ENCODE assay signal across 10 cellular contexts in the genomic region with DNA sequence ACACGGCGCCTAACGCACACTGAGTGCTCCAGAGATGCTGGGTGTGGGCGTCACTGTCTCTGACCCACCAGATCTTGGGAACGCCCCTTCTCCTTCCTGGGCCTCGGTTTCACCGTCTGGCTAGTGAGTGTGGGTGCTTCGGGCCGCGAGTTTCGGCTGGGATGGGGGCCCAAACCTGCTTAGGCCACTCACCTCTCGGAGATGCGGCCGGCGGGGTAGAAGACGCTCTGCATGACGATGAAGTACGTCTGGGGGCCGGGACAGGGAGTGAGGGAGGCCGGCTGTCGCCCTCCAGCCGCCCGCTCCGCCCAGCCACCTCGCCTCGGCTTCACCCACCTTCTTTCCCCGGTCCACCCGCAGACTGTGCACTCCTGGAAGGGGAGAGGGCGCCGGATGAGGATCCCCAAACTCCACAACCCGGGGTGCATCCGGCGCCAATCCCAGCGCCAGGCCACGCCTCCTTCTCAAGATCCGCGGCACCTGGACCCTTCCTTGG. TPM values are rescaled to one million over a fixed set of nuclear protein-coding genes. Genes with fewer than 3 reads are reported as not detected.
A peak's percentile ranks its signal among the peaks of the same experiment; 100 is the strongest.
DNase-seq lines count a peak whose midpoint lies in the region; ATAC-seq and TF ChIP-seq lines count a peak whose summit lies in the region.
"Had no signal": no experiment of that assay in that cellular context is flagged by ENCODE, and none has a peak within 500 bp of the region (broad histone marks: within the 10 kb centered on the region; RNA-seq: fewer than 3 reads in every experiment).

No MANE protein-coding gene starts in this region.

- peaks cover 32% of the 10 kb centered on the region for H3K27me3 Mint-ChIP-seq in WTC11 (ENCODE audit: low read depth)

- peak overlapping the region; percentile 92 for H3K27ac Mint-ChIP-seq in WTC11

- ATAC-seq in WTC11 (peak; percentile 8), GM18867 (IDR thresholded peaks at IDR 0.05; ENCODE audit: unreplicated experiment) (no peak), HG03439 (IDR thresholded peaks at IDR 0.05; ENCODE audit: unreplicated experiment) (no peak), GM18909 (IDR thresholded peaks at IDR 0.05; ENCODE audit: poor library complexity, unreplicated experiment) (no peak)
- no peak for ATAC-seq in stimulated activated naive CD8-positive, alpha-beta T cell treated with anti-CD3 and anti-CD28 coated beads, Interleukin-15, Interleukin-2, amounts not matched to agents 100 U/mL and 50 U/mL, for 24 hours

- no peaks in the 10 kb centered on the region for H3K9me3 Mint-ChIP-seq in WTC11

- H3K4me3 Mint-ChIP-seq in WTC11: peak overlapping the region; percentile 96

- H3K36me3 Mint-ChIP-seq in WTC11: no peaks in the 10 kb centered on the region; the same call in 1 of the 2 replicates

- H3K4me1 Mint-ChIP-seq in WTC11: peaks cover 27% of the 10 kb centered on the region

- CTCF ChIA-PET in WTC11 (lab: Charles Lee): interaction anchor here (1.3 to 2.1 kb wide), 2 partner anchors 17 to 192 kb away, joined by 5 to 8 read pairs; partner anchors contain the start of gene TOR2A

- H3K4me3 ChIP-seq in foreskin fibroblast (ENCODE audit: low read depth in 1 of 2, low read length in 2 of 2): peak overlapping the region; percentile 31 to 38

- TF ChIP-seq CTCF in WTC11 (IDR thresholded peaks at IDR 0.05) (no peak), foreskin fibroblast (IDR thresholded peaks at IDR 0.05; ENCODE audit: low read depth, low read length) (no peak)

- POLR2A ChIA-PET in WTC11 (lab: Charles Lee): no interaction called here

- peak; percentile 66 for DNase-seq in activated CD8-positive, alpha-beta memory T cell treated with anti-CD3 and anti-CD28 coated beads for 24 hours
- DNase-seq in activated CD8-positive, alpha-beta memory T cell treated with anti-CD3 and anti-CD28 coated beads, Interleukin-2, amount 50 U/mL, for 4 hours: no peak
- no peak for DNase-seq in WTC11 (ENCODE audit: low spot score)
- DNase-seq in foreskin fibroblast: no peak
- DNase-seq in stimulated activated naive CD8-positive, alpha-beta T cell treated with anti-CD3 and anti-CD28 coated beads, Interleukin-15, Interleukin-2, amounts not matched to agents 100 U/mL and 50 U/mL, for 24 hours: peak; percentile 21
- DNase-seq: midbrain, NCI-H446 had no signal

TF ChIP-seq in WTC11, 78 proteins besides CTCF, POLR2A, EP300 and RAD21:
- TF ChIP-seq IRF2 (CRISPR knock-in tag; IDR thresholded peaks at IDR 0.05; ENCODE audit: borderline replicate concordance, low read depth): no peak
- TF ChIP-seq ETV6 (CRISPR knock-in tag; IDR thresholded peaks at IDR 0.05): peak; percentile 43; the same call in 1 of the 2 replicates
- TF ChIP-seq, protein P1, sequence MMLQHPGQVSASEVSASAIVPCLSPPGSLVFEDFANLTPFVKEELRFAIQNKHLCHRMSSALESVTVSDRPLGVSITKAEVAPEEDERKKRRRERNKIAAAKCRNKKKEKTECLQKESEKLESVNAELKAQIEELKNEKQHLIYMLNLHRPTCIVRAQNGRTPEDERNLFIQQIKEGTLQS (CRISPR knock-in tag; conservative IDR thresholded peaks at IDR 0.05): no peak
- no peak for TF ChIP-seq USF2 (CRISPR knock-in tag; IDR thresholded peaks at IDR 0.05)
- TF ChIP-seq FOXK1 (CRISPR knock-in tag; IDR thresholded peaks at IDR 0.05): peak; percentile 18; the same call in 1 of the 2 replicates
- TF ChIP-seq ZNF512 (CRISPR knock-in tag; IDR thresholded peaks at IDR 0.05; ENCODE audit: borderline replicate concordance): 0 out of 2 replicates have a peak, but pooled peaks have one; percentile 42
- 0 out of 2 replicates have a peak, but pooled peaks have one; percentile 35 for TF ChIP-seq ZNF138 (CRISPR knock-in tag; conservative IDR thresholded peaks at IDR 0.05)
- peak; percentile 81 for TF ChIP-seq SP1 (CRISPR knock-in tag; conservative IDR thresholded peaks at IDR 0.05)
- 0 out of 2 replicates have a peak, but pooled peaks have one; percentile 53 for TF ChIP-seq MYBL2 (CRISPR knock-in tag; IDR thresholded peaks at IDR 0.05)
- TF ChIP-seq TEAD4 (CRISPR knock-in tag; IDR thresholded peaks at IDR 0.05): no peak
- TF ChIP-seq, protein P2, sequence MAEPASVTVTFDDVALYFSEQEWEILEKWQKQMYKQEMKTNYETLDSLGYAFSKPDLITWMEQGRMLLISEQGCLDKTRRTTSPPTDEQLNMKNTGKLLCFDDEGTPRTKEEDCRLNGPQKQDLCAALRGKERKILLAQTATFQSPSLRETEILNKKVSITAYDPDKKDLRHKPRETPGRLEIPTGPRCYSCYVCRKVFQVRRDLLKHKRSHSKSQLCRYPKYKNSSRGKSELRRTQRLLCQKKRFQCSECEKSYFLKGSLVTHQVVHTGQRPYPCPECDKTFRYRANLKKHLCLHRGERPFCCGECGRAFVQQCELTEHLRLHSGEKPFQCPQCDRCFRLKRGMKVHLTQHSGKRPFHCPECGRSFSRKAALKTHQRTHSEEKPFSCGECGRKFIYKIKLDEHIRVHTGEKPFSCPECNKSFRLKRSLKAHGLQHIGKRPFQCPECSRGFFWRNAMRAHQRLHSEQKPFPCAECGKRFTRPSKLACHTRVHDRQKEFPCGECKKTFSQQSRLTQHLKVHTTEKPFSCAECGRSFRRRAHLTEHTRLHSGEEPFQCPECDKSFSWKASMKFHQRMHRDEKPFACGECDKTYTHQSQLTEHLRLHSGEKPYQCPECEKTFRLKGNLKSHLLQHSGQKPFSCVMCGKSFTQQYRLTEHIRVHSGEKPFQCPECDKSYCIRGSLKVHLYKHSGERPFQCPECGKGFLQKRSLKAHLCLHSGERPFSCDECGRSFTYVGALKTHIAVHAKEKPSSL (CRISPR knock-in tag; conservative IDR thresholded peaks at IDR 0.05): no peak
- no peak for TF ChIP-seq NFE2L1 (CRISPR knock-in tag; IDR thresholded peaks at IDR 0.05)
- TF ChIP-seq, protein P3, sequence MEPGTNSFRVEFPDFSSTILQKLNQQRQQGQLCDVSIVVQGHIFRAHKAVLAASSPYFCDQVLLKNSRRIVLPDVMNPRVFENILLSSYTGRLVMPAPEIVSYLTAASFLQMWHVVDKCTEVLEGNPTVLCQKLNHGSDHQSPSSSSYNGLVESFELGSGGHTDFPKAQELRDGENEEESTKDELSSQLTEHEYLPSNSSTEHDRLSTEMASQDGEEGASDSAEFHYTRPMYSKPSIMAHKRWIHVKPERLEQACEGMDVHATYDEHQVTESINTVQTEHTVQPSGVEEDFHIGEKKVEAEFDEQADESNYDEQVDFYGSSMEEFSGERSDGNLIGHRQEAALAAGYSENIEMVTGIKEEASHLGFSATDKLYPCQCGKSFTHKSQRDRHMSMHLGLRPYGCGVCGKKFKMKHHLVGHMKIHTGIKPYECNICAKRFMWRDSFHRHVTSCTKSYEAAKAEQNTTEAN (CRISPR knock-in tag; IDR thresholded peaks at IDR 0.05): peak; percentile 45; the same call in 1 of the 2 replicates
- peak; percentile 60; the same call in 1 of the 2 replicates for TF ChIP-seq FOXP1 (CRISPR knock-in tag; IDR thresholded peaks at IDR 0.05; ENCODE audit: borderline replicate concordance)
- no peak for TF ChIP-seq ZMAT4 (CRISPR knock-in tag; IDR thresholded peaks at IDR 0.05)
- no peak for TF ChIP-seq HMGA2 (CRISPR knock-in tag; IDR thresholded peaks at IDR 0.05)

RNA-seq across cellular contexts. Expression of gene PIP5KL1, which starts 3.6 kb away (rescaled TPM):
- total RNA-seq in WTC11 (2021): 15.8 to 20.2 TPM (median 16.8 TPM) in 3 replicates

RNA-seq across cellular contexts. Expression of gene ST6GALNAC4, which starts 10.2 kb away (rescaled TPM):
- total RNA-seq in WTC11 (2021): 25.1 to 25.7 TPM (median 25.4 TPM) in 3 replicates

RNA-seq across cellular contexts. Expression of gene DPM2, which starts 10.6 kb away (rescaled TPM):
- total RNA-seq in WTC11 (2021): 53.3 to 58.2 TPM (median 56.1 TPM) in 3 replicates

RNA-seq across cellular contexts. Expression of gene ST6GALNAC6, which starts 27.6 kb away (rescaled TPM):
- 45.1 to 47.5 TPM (median 45.3 TPM) in 3 replicates for total RNA-seq in WTC11 (2021)

RNA-seq across cellular contexts. Expression of gene AK1, which starts 49.5 kb away (rescaled TPM):
- 27.5 to 34.9 TPM (median 34.4 TPM) in 3 replicates for total RNA-seq in WTC11 (2021)

Comparison
In these comparisons a context has a peak if more than half of its experiments do, and no peak if none do; other contexts are left out.
1. DNase-seq: peak in activated CD8-positive, alpha-beta memory T cell treated with anti-CD3 and anti-CD28 coated beads for 24 hours (single experiment) and stimulated activated naive CD8-positive, alpha-beta T cell treated with anti-CD3 and anti-CD28 coated beads, Interleukin-15, Interleukin-2, amounts not matched to agents 100 U/mL and 50 U/mL, for 24 hours (single experiment); none in activated CD8-positive, alpha-beta memory T cell treated with anti-CD3 and anti-CD28 coated beads, Interleukin-2, amount 50 U/mL, for 4 hours (single experiment), WTC11 (single experiment) and foreskin fibroblast (0 of 2).